In the genomic region with DNA sequence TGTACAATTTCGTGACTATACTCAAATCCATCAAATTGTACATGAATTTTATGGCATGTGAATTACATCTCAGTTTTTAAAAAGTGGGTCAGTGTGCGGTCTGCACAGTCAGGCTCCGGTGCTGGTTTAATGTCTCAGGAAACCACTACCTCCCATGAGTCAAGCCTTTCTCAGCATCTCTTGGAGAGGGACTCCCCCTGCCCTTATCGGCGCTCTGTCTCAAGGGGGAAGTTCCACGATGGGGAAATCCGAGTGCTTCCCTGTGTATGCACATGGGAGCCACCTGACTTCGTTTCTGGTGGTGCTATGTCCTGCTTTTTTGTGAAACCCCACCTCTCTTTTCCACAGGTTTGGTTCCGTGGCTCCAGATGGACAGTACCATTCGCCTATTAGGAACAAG, we compare ENCODE assay signal across 9 cellular contexts.
DNase-seq lines count a peak whose midpoint lies in the region; ATAC-seq and TF ChIP-seq lines count a peak whose summit lies in the region.
"Had no signal": no experiment of that assay in that cellular context is flagged by ENCODE, and none has a peak within 500 bp of the region (broad histone marks: within the 10 kb centered on the region; RNA-seq: fewer than 3 reads in every experiment).

No MANE protein-coding gene starts in this region.

- no peaks in the 10 kb centered on the region for H3K9me3 ChIP-seq in transverse colon

- H3K27me3 ChIP-seq in transverse colon, result no peaks in the 10 kb centered on the region

- 69 to 73% methylated on average over 3 to 10 of the region's 10 CpGs for WGBS in transverse colon (ENCODE audit: low coverage in 1 of 2), 2 donors

- H3K27ac ChIP-seq in transverse colon, result no peak overlapping the region

- TF ChIP-seq POLR2A in transverse colon (IDR thresholded peaks at IDR 0.05), result no peak

- TF ChIP-seq EP300 in transverse colon (IDR thresholded peaks at IDR 0.05; ENCODE audit: low read depth), result no peak

- DNase-seq in NCI-H226, result peak; percentile 63
- peak; percentile 85 for DNase-seq in activated effector memory CD4-positive, alpha-beta T cell treated with anti-CD3 and anti-CD28 coated beads, Interleukin-2, amount 50 U/mL, for 16 hours
- DNase-seq in stimulated activated CD8-positive, alpha-beta memory T cell treated with anti-CD3 and anti-CD28 coated beads, Interleukin-2, amount 100 ng/mL, for 48 hours (ENCODE audit: low read depth in 2 of 2), result peak; percentile 42 to 48
- no peak for DNase-seq in SIG-M5 (lab: John Stamatoyannopoulos, UW)
- no peak for DNase-seq in NCI-H510A (lab: John Stamatoyannopoulos, UW)
- DNase-seq in kidney tubule cell (ENCODE audit: low spot score), result no peak
- no peak for DNase-seq in transverse colon
- DNase-seq: NCI-H146 had no signal

- TF ChIP-seq CTCF in transverse colon (IDR thresholded peaks at IDR 0.05), result no peak

- intact Hi-C loops in transverse colon (cut with DNase I; ENCODE audit: low total_unique reads), result no loop called here

- no peak overlapping the region for H3K4me3 ChIP-seq in transverse colon

- in situ Hi-C loops in transverse colon (cut with MboI; ENCODE audit: low pct_ligation_motif_present in 1 of 4, low pct_unique_long_range_greater_than_20kb in 1 of 4, low sequenced_read_pairs in 3 of 4), result loop anchor here in 2 of 4 donors (25.0 kb wide), 2 partner anchors 307 to 332 kb away; a partner anchor contains a TSS

- ATAC-seq in GM21423 (IDR thresholded peaks at IDR 0.05; ENCODE audit: unreplicated experiment), result peak; percentile 64

- no peaks in the 10 kb centered on the region for H3K36me3 ChIP-seq in transverse colon

- H3K4me1 ChIP-seq in transverse colon, result no peaks in the 10 kb centered on the region

Comparison
In these comparisons a context has a peak if more than half of its experiments do, and no peak if none do; other contexts are left out.
1. DNase-seq: peak in NCI-H226 (single experiment), activated effector memory CD4-positive, alpha-beta T cell treated with anti-CD3 and anti-CD28 coated beads, Interleukin-2, amount 50 U/mL, for 16 hours (single experiment) and stimulated activated CD8-positive, alpha-beta memory T cell treated with anti-CD3 and anti-CD28 coated beads, Interleukin-2, amount 100 ng/mL, for 48 hours (2 of 2); none in SIG-M5 (single experiment), NCI-H510A (single experiment), kidney tubule cell (single experiment) and transverse colon (single experiment).